ENCODE assay signal across 8 cellular contexts in genomic region chr14:101721951-101722661, GRCh38. TPM values are rescaled to one million over a fixed set of nuclear protein-coding genes. Genes with fewer than 3 reads are reported as not detected.
A peak's percentile ranks its signal among the peaks of the same experiment; 100 is the strongest.
DNase-seq lines count a peak whose midpoint lies in the region; ATAC-seq and TF ChIP-seq lines count a peak whose summit lies in the region.

No MANE protein-coding gene starts in this region.

- ATAC-seq in HG03571 (IDR thresholded peaks at IDR 0.05; ENCODE audit: unreplicated experiment) = peak; percentile 50
- peak; percentile 80 to 92 for ATAC-seq in activated CD4-positive, CD25-positive, alpha-beta regulatory T cell treated with anti-CD3 and anti-CD28 coated beads, Interleukin-2, amount 50 U/mL, for 24 hours
- ATAC-seq in omental fat pad (ENCODE audit: low FRiP score) = peak; percentile 42
- no peak for ATAC-seq in HG02870 (IDR thresholded peaks at IDR 0.05; ENCODE audit: unreplicated experiment)

- H3K27me3 ChIP-seq in BJ (ENCODE audit: control insufficient read depth, insufficient read depth, low read length) = peaks cover 4% of the 10 kb centered on the region; the same call in 1 of the 2 replicates

- no peak overlapping the region for H3K4me3 ChIP-seq in BJ (ENCODE audit: low read depth, low read length)

- H3K36me3 ChIP-seq in BJ (ENCODE audit: control insufficient read depth, insufficient read depth, low read length) = no peaks in the 10 kb centered on the region

- POLR2A ChIA-PET in BJ (lab: Charles Lee) = interaction anchor here (0.6 kb wide), 1 partner anchor 39 kb away, joined by 4 read pairs; no protein-coding TSS in a partner anchor

- CTCF ChIA-PET in BJ (lab: Yijun Ruan, JAX) = interaction anchor here (0.5 to 1.8 kb wide), 3 partner anchors 15 to 465 kb away, joined by 3 to 6 read pairs (median 4); no protein-coding TSS in a partner anchor

- peak; percentile 76 for DNase-seq in BJ (ENCODE audit: low read depth)
- DNase-seq in effector CD4-positive, alpha-beta T cell = peak; percentile 76
- DNase-seq in omental fat pad (ENCODE audit: low spot score) = no peak
- DNase-seq in NCI-H226 = no peak
- DNase-seq in anterior cingulate cortex (lab: John Stamatoyannopoulos, UW) = no peak

- TF ChIP-seq CTCF in BJ (IDR thresholded peaks at IDR 0.05; ENCODE audit: insufficient read depth, low read depth, low read length) (no peak), omental fat pad (IDR thresholded peaks at IDR 0.05) (no peak)

RNA-seq across cellular contexts. Expression of gene PPP2R5C, which starts 39.4 kb away (rescaled TPM):
- polyA plus RNA-seq in BJ (2011; rRNA removed) = 55.8 and 115 TPM in 2 replicates
- polyA minus RNA-seq in BJ (2011; rRNA and poly(A)+ RNA removed) = 52.1 and 55.1 TPM in 2 replicates
- total RNA-seq in omental fat pad = 10 to 100 TPM; 73.7 to 90.5 (median 87.6) TPM

Comparison
In these comparisons a context has a peak if more than half of its experiments do, and no peak if none do; other contexts are left out.
1. DNase-seq: peak in BJ (single experiment) and effector CD4-positive, alpha-beta T cell (single experiment); none in omental fat pad (single experiment), NCI-H226 (single experiment) and anterior cingulate cortex (0 of 58).